Comparison of ENCODE assay signal across 10 cellular contexts in the genomic region with DNA sequence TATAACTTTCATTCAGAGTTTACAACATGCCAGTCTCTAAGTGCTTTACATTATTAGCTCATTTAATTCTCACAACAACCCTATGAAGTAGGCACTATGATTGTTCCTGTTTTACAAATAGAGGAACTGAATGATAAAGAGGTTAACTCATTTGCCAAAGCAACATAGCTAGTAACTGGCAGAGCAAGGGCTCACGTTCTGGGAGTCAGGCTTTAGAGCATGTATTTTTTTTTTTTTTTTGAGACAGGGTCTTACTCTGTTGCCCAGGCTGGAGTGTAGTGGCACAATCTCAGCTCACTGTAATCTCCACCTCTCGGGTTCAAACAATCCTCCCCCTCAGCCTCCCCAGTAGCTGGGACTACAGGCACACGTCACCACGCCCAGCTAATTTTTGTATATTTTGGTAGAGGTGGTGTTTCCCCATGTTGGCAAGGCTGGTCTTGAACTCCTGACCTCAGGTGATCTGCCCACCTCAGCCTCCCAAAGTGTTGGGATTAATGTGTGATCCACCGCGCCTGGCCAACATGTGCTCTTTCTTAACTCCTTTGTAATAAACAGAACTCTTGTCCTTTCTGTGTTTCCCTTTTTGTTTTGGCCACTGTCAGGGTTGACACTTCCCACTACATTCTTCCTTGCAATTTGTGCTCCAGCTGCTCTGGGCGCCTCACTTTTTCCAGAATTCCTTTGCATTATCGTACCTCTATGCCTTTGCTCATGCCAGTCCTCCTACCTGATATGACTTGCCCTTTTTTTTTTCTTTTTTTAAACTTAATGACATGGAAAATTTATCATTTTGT. TPM values are rescaled to one million over a fixed set of nuclear protein-coding genes. Genes with fewer than 3 reads are reported as not detected.
DNase-seq lines count a peak whose midpoint lies in the region; ATAC-seq and TF ChIP-seq lines count a peak whose summit lies in the region.
"Had no signal": no experiment of that assay in that cellular context is flagged by ENCODE, and none has a peak within 500 bp of the region (broad histone marks: within the 10 kb centered on the region; RNA-seq: fewer than 3 reads in every experiment).

No MANE protein-coding gene starts in this region.

- TF ChIP-seq CTCF in ascending aorta (IDR thresholded peaks at IDR 0.05) (no peak), vagina (IDR thresholded peaks at IDR 0.05) (no peak), foreskin fibroblast (IDR thresholded peaks at IDR 0.05; ENCODE audit: low read depth, low read length) (no peak)

- no peak for TF ChIP-seq POLR2A in vagina (IDR thresholded peaks at IDR 0.05)

- no peak overlapping the region for H3K4me3 Mint-ChIP-seq in stimulated activated naive CD8-positive, alpha-beta T cell treated with anti-CD3 and anti-CD28 coated beads, Interleukin-15, Interleukin-2, amounts not matched to agents 100 ng/mL and 50 ng/mL, for 24 hours
- H3K4me3 Mint-ChIP-seq in stimulated activated naive CD8-positive, alpha-beta T cell treated with anti-CD3 and anti-CD28 coated beads, Interleukin-15, amount 100 ng/mL, for 72 hours = no peak overlapping the region
- no peak overlapping the region for H3K4me3 Mint-ChIP-seq in memory B cell

- H3K9me3 Mint-ChIP-seq in stimulated activated naive CD8-positive, alpha-beta T cell treated with anti-CD3 and anti-CD28 coated beads, Interleukin-15, Interleukin-2, amounts not matched to agents 100 ng/mL and 50 ng/mL, for 24 hours = no peaks in the 10 kb centered on the region
- H3K9me3 Mint-ChIP-seq in stimulated activated naive CD8-positive, alpha-beta T cell treated with anti-CD3 and anti-CD28 coated beads, Interleukin-15, amount 100 ng/mL, for 72 hours = no peaks in the 10 kb centered on the region
- H3K9me3 Mint-ChIP-seq in memory B cell = peaks cover 1% of the 10 kb centered on the region

- no peak for DNase-seq in stimulated activated naive CD8-positive, alpha-beta T cell treated with anti-CD3 and anti-CD28 coated beads, Interleukin-15, amount 100 ng/mL, for 72 hours
- DNase-seq in ascending aorta (ENCODE audit: low spot score in 2 of 2) = peak in 1 of 2 donors; percentile 43
- DNase-seq in memory B cell (ENCODE audit: low spot score in 2 of 2) = peak in 1 of 2 donors; percentile 16
- no peak for DNase-seq in vagina (ENCODE audit: extremely low spot score in 2 of 2)
- no peak for DNase-seq in NCI-H128 (lab: John Stamatoyannopoulos, UW; ENCODE audit: unreplicated experiment)
- DNase-seq in foreskin fibroblast = no peak
- DNase-seq: retina, T-helper 1 cell had no signal

- H3K36me3 Mint-ChIP-seq in stimulated activated naive CD8-positive, alpha-beta T cell treated with anti-CD3 and anti-CD28 coated beads, Interleukin-15, Interleukin-2, amounts not matched to agents 100 ng/mL and 50 ng/mL, for 24 hours (ENCODE audit: low read depth) = no peaks in the 10 kb centered on the region
- H3K36me3 Mint-ChIP-seq in memory B cell = no peaks in the 10 kb centered on the region

- H3K36me3 ChIP-seq in ascending aorta = no peaks in the 10 kb centered on the region
- H3K36me3 ChIP-seq in vagina = no peaks in the 10 kb centered on the region

- no peak overlapping the region for H3K4me3 ChIP-seq in ascending aorta
- no peak overlapping the region for H3K4me3 ChIP-seq in vagina
- no peak overlapping the region for H3K4me3 ChIP-seq in foreskin fibroblast (ENCODE audit: low read depth in 1 of 2, low read length in 2 of 2)

- H3K27ac ChIP-seq in ascending aorta (peak overlapping the region; percentile 55 to 60), vagina (peak overlapping the region; percentile 9)

- H3K9me3 ChIP-seq in ascending aorta = no peaks in the 10 kb centered on the region
- no peaks in the 10 kb centered on the region for H3K9me3 ChIP-seq in vagina

- H3K4me1 ChIP-seq in ascending aorta = peaks cover 14 to 27% of the 10 kb centered on the region in 2 donors
- H3K4me1 ChIP-seq in vagina = peaks cover 37% of the 10 kb centered on the region

- H3K27me3 ChIP-seq in ascending aorta (no peaks in the 10 kb centered on the region), vagina (no peaks in the 10 kb centered on the region)

- no peak for ATAC-seq in stimulated activated naive CD8-positive, alpha-beta T cell treated with anti-CD3 and anti-CD28 coated beads, Interleukin-15, amount 100 ng/mL, for 72 hours
- ATAC-seq in memory B cell (ENCODE audit: low read depth) (peak; percentile 94), HG03045 (IDR thresholded peaks at IDR 0.05; ENCODE audit: unreplicated experiment) (no peak)

- intact Hi-C loops in ascending aorta (cut with DNase I) (no loop called here), vagina (cut with DNase I) (no loop called here)

- peaks cover 55% of the 10 kb centered on the region for H3K4me1 Mint-ChIP-seq in stimulated activated naive CD8-positive, alpha-beta T cell treated with anti-CD3 and anti-CD28 coated beads, Interleukin-15, Interleukin-2, amounts not matched to agents 100 ng/mL and 50 ng/mL, for 24 hours (ENCODE audit: low read depth)
- H3K4me1 Mint-ChIP-seq in stimulated activated naive CD8-positive, alpha-beta T cell treated with anti-CD3 and anti-CD28 coated beads, Interleukin-15, amount 100 ng/mL, for 72 hours = peaks cover 54% of the 10 kb centered on the region
- peaks cover 12% of the 10 kb centered on the region for H3K4me1 Mint-ChIP-seq in memory B cell

- peaks cover 10% of the 10 kb centered on the region for H3K27me3 Mint-ChIP-seq in stimulated activated naive CD8-positive, alpha-beta T cell treated with anti-CD3 and anti-CD28 coated beads, Interleukin-15, Interleukin-2, amounts not matched to agents 100 ng/mL and 50 ng/mL, for 24 hours
- peaks cover 9% of the 10 kb centered on the region for H3K27me3 Mint-ChIP-seq in stimulated activated naive CD8-positive, alpha-beta T cell treated with anti-CD3 and anti-CD28 coated beads, Interleukin-15, amount 100 ng/mL, for 72 hours
- peaks cover 2% of the 10 kb centered on the region for H3K27me3 Mint-ChIP-seq in memory B cell

- H3K27ac Mint-ChIP-seq in stimulated activated naive CD8-positive, alpha-beta T cell treated with anti-CD3 and anti-CD28 coated beads, Interleukin-15, Interleukin-2, amounts not matched to agents 100 ng/mL and 50 ng/mL, for 24 hours = peak overlapping the region; percentile 10
- peak overlapping the region in 1 of 2 donors; percentile 2 for H3K27ac Mint-ChIP-seq in stimulated activated naive CD8-positive, alpha-beta T cell treated with anti-CD3 and anti-CD28 coated beads, Interleukin-15, amount 100 ng/mL, for 72 hours
- peak overlapping the region; percentile 56 for H3K27ac Mint-ChIP-seq in memory B cell

RNA-seq across cellular contexts. Expression of a gene that starts 39.0 kb away (rescaled TPM):
- total RNA-seq in ascending aorta = 89.3 TPM
- total RNA-seq in vagina = 53.5 TPM
